ENCODE assay signal across 9 cellular contexts in genomic region chr3:48926425-48927392, GRCh38. TPM values are rescaled to one million over a fixed set of nuclear protein-coding genes. Genes with fewer than 3 reads are reported as not detected.
DNase-seq lines count a peak whose midpoint lies in the region; ATAC-seq and TF ChIP-seq lines count a peak whose summit lies in the region.
"Had no signal": no experiment of that assay in that cellular context is flagged by ENCODE, and none has a peak within 500 bp of the region (broad histone marks: within the 10 kb centered on the region; RNA-seq: fewer than 3 reads in every experiment).

No MANE protein-coding gene starts in this region.

- no peaks in the 10 kb centered on the region for H3K9me3 Mint-ChIP-seq in chondrocyte (ENCODE audit: low read depth)

- H3K27ac Mint-ChIP-seq in chondrocyte (ENCODE audit: unreplicated experiment): peak overlapping the region; percentile 71

- H3K36me3 ChIP-seq in muscle layer of colon (ENCODE audit: insufficient read depth, low read length): peaks cover 27% of the 10 kb centered on the region

- no peak for TF ChIP-seq CTCF in chondrocyte (IDR thresholded peaks at IDR 0.05)

- H3K9me3 ChIP-seq in muscle layer of colon (ENCODE audit: low read length): no peaks in the 10 kb centered on the region
- H3K9me3 ChIP-seq: suprapubic skin had no signal

- ATAC-seq in HG03565 (IDR thresholded peaks at IDR 0.05; ENCODE audit: unreplicated experiment) (no peak), GM21526 (IDR thresholded peaks at IDR 0.05; ENCODE audit: low FRiP score, unreplicated experiment) (no peak)

- no peak overlapping the region for H3K4me3 ChIP-seq in muscle layer of colon (ENCODE audit: low read depth in 1 of 2, low read length in 2 of 2)
- H3K4me3 ChIP-seq: suprapubic skin had no signal

- H3K4me1 ChIP-seq in muscle layer of colon (ENCODE audit: insufficient read depth, low read length): peaks cover 39% of the 10 kb centered on the region

- H3K9ac ChIP-seq in muscle layer of colon (ENCODE audit: low read length): no peak overlapping the region

- H3K27me3 Mint-ChIP-seq in chondrocyte (ENCODE audit: low read depth): no peaks in the 10 kb centered on the region

- no peak overlapping the region for H3K4me3 Mint-ChIP-seq in chondrocyte (ENCODE audit: unreplicated experiment)

- peaks cover 13% of the 10 kb centered on the region for H3K36me3 Mint-ChIP-seq in chondrocyte (ENCODE audit: low read depth)

- peaks cover 43% of the 10 kb centered on the region for H3K4me1 Mint-ChIP-seq in chondrocyte (ENCODE audit: low read depth)

- no peaks in the 10 kb centered on the region for H3K27me3 ChIP-seq in muscle layer of colon (ENCODE audit: control insufficient read depth in 1 of 2, insufficient read depth in 2 of 2, low read length in 2 of 2)
- H3K27me3 ChIP-seq: suprapubic skin had no signal

- H3K27ac ChIP-seq in muscle layer of colon (ENCODE audit: low read depth, low read length): peak overlapping the region; percentile 23
- H3K27ac ChIP-seq: suprapubic skin had no signal

- DNase-seq in CD1c-positive myeloid dendritic cell (ENCODE audit: extremely low spot score): peak; percentile 8
- DNase-seq in NCI-H226: peak; percentile 10
- DNase-seq in chondrocyte (ENCODE audit: low spot score): no peak
- DNase-seq in anterior cingulate cortex (lab: John Stamatoyannopoulos, UW): no peak
- no peak for DNase-seq in NCI-H2171 treated with DMSO at 0.1 percent for 48 hours (lab: John Stamatoyannopoulos, UW)

RNA-seq across cellular contexts. Expression of gene ARIH2, which starts 8.1 kb away (rescaled TPM):
- total RNA-seq in chondrocyte: 61.7 to 69.9 TPM (median 69.2 TPM) in 3 replicates

RNA-seq across cellular contexts. Expression of gene SLC25A20, which starts 28.0 kb away (rescaled TPM):
- total RNA-seq in chondrocyte: 21.7 to 28.1 TPM (median 23.7 TPM) in 3 replicates

Comparison
In these comparisons a context has a peak if more than half of its experiments do, and no peak if none do; other contexts are left out.
1. DNase-seq: peak in CD1c-positive myeloid dendritic cell (single experiment) and NCI-H226 (single experiment); none in chondrocyte (single experiment), anterior cingulate cortex (0 of 58) and NCI-H2171 treated with DMSO at 0.1 percent for 48 hours (single experiment).